ENCODE assay signal across 9 cellular contexts in genomic region chr13:78595819-78596700, GRCh38. TPM values are rescaled to one million over a fixed set of nuclear protein-coding genes. Genes with fewer than 3 reads are reported as not detected.
DNase-seq lines count a peak whose midpoint lies in the region; ATAC-seq and TF ChIP-seq lines count a peak whose summit lies in the region.
"Had no signal": no experiment of that assay in that cellular context is flagged by ENCODE, and none has a peak within 500 bp of the region (broad histone marks: within the 10 kb centered on the region; RNA-seq: fewer than 3 reads in every experiment).

No MANE protein-coding gene starts in this region.

- H3K9me3 Mint-ChIP-seq in activated T-helper 17 cell treated with anti-CD3 and anti-CD28 coated beads, Interleukin-2, amount 50 U/mL, for 72 hours: no peaks in the 10 kb centered on the region

- no peaks in the 10 kb centered on the region for H3K4me1 Mint-ChIP-seq in activated T-helper 17 cell treated with anti-CD3 and anti-CD28 coated beads, Interleukin-2, amount 50 U/mL, for 72 hours

- no peak overlapping the region for H3K4me3 Mint-ChIP-seq in activated T-helper 17 cell treated with anti-CD3 and anti-CD28 coated beads, Interleukin-2, amount 50 U/mL, for 72 hours
- H3K4me3 Mint-ChIP-seq: stimulated activated naive CD8-positive, alpha-beta T cell treated with anti-CD3 and anti-CD28 coated beads, Interleukin-15, Interleukin-2, amounts not matched to agents 100 ng/mL and 50 ng/mL, for 24 hours had no signal

- H3K36me3 Mint-ChIP-seq in activated T-helper 17 cell treated with anti-CD3 and anti-CD28 coated beads, Interleukin-2, amount 50 U/mL, for 72 hours (ENCODE audit: low read depth): no peaks in the 10 kb centered on the region

- H3K4me3 ChIP-seq in ectodermal cell (ENCODE audit: insufficient read depth, low read depth, low read length): peak overlapping the region; percentile 40
- no peak overlapping the region for H3K4me3 ChIP-seq in osteoblast (ENCODE audit: insufficient read depth, low read length)

- H3K4me2 ChIP-seq in osteoblast (ENCODE audit: insufficient read depth, low read length): no peak overlapping the region

- peaks cover 71% of the 10 kb centered on the region for H3K27me3 Mint-ChIP-seq in activated T-helper 17 cell treated with anti-CD3 and anti-CD28 coated beads, Interleukin-2, amount 50 U/mL, for 72 hours

- no peaks in the 10 kb centered on the region for H3K9me3 ChIP-seq in ectodermal cell (ENCODE audit: control insufficient read depth, low read length)
- H3K9me3 ChIP-seq in osteoblast (ENCODE audit: low read depth, low read length): no peaks in the 10 kb centered on the region

- no peak overlapping the region for H3K27ac Mint-ChIP-seq in activated T-helper 17 cell treated with anti-CD3 and anti-CD28 coated beads, Interleukin-2, amount 50 U/mL, for 72 hours

- no peaks in the 10 kb centered on the region for H3K79me2 ChIP-seq in osteoblast (ENCODE audit: insufficient read depth, low read length)

- H3K27me3 ChIP-seq in ectodermal cell (ENCODE audit: control insufficient read depth, insufficient read depth, low read length, poor library complexity, severe bottlenecking) (peaks cover 100% of the 10 kb centered on the region), osteoblast (ENCODE audit: insufficient read depth, low read length) (peaks cover 88% of the 10 kb centered on the region)

- H3K4me1 ChIP-seq in ectodermal cell (ENCODE audit: control insufficient read depth, insufficient read depth, low read length) (peaks cover 13% of the 10 kb centered on the region), osteoblast (ENCODE audit: insufficient read depth, low read length) (no peaks in the 10 kb centered on the region)

- DNase-seq in osteoblast (ENCODE audit: insufficient read length, low spot score, missing footprints): peak; percentile 78
- no peak for DNase-seq in NCI-H1048 (lab: John Stamatoyannopoulos, UW)
- no peak for DNase-seq in stimulated activated CD4-positive, alpha-beta T cell treated with anti-CD3 and anti-CD28 coated beads, Interleukin-4, amount 100 ng/mL, for 1 hour
- DNase-seq: activated CD4-positive, alpha-beta T cell treated with anti-CD3 and anti-CD28 coated beads, Interleukin-2, amount 50 U/mL, for 4 hours had no signal

- WGBS in ectodermal cell, 2 experiments: 1% methylated on average over 69 of the region's 69 CpGs

- H3K27ac ChIP-seq in ectodermal cell (ENCODE audit: insufficient read depth, low read depth, low read length, poor library complexity, severe bottlenecking): no peak overlapping the region
- H3K27ac ChIP-seq in osteoblast (ENCODE audit: low read depth, low read length): no peak overlapping the region

- ATAC-seq in GM18909 (IDR thresholded peaks at IDR 0.05; ENCODE audit: poor library complexity, unreplicated experiment) (peak; percentile 87), HG03469 (IDR thresholded peaks at IDR 0.05; ENCODE audit: unreplicated experiment) (peak; percentile 68)
- no peak for ATAC-seq in activated T-helper 17 cell treated with anti-CD3 and anti-CD28 coated beads, Interleukin-2, amount 50 U/mL, for 72 hours (replicated peaks)

- no peak overlapping the region for H2AFZ ChIP-seq in osteoblast (ENCODE audit: low read length)

- TF ChIP-seq CTCF in osteoblast (IDR thresholded peaks at IDR 0.05; ENCODE audit: extremely low read depth, low read depth, low read length): no peak

- H3K36me3 ChIP-seq in ectodermal cell (ENCODE audit: control insufficient read depth, insufficient read depth, low read length) (no peaks in the 10 kb centered on the region), osteoblast (ENCODE audit: insufficient read depth, low read length) (no peaks in the 10 kb centered on the region)

- H4K20me1 ChIP-seq in osteoblast (ENCODE audit: insufficient read depth, low read length): no peaks in the 10 kb centered on the region

RNA-seq across cellular contexts. Expression of gene POU4F1, which starts 7.3 kb away (rescaled TPM):
- 60.7 TPM for polyA plus RNA-seq in ectodermal cell (2013, experiment 1 of 4)
- polyA plus RNA-seq in ectodermal cell (2013, experiment 2 of 4): 96.6 TPM
- 70.1 TPM for polyA plus RNA-seq in ectodermal cell (2013, experiment 3 of 4)
- 85.4 TPM for polyA plus RNA-seq in ectodermal cell (2013, experiment 4 of 4)
- total RNA-seq in osteoblast: not detected in 2 replicates
- under 1 TPM; 0.13 to 0.35 TPM for total RNA-seq in activated T-helper 17 cell treated with anti-CD3 and anti-CD28 coated beads, Interleukin-2, amount 50 U/mL, for 72 hours
